Comparison of ENCODE assay signal across 8 cellular contexts in genomic region chr10:72335394-72336258, GRCh38. TPM values are rescaled to one million over a fixed set of nuclear protein-coding genes. Genes with fewer than 3 reads are reported as not detected.
DNase-seq lines count a peak whose midpoint lies in the region; ATAC-seq and TF ChIP-seq lines count a peak whose summit lies in the region.

No MANE protein-coding gene starts in this region.

- peak overlapping the region; percentile 39; the same call in 1 of the 2 replicates for H3K4me2 ChIP-seq in OCI-LY1 (ENCODE audit: low read length)

- intact Hi-C loops in MCF 10A (cut with micrococcal nuclease): loop anchor here (1.0 to 5.0 kb wide), 5 partner anchors 15 to 438 kb away; no protein-coding TSS in a partner anchor
- intact Hi-C loops in aorta (cut with DNase I): loop anchor here (2.0 to 10.0 kb wide), 7 partner anchors 118 to 1021 kb away; partner anchors contain the start of genes ANAPC16 (in 2 of the 2), ASCC1 (in 2 of the 2) and SLC29A3 (in 1 of the 2)

- H3K27ac ChIP-seq in OCI-LY1 (ENCODE audit: low read depth, low read length, poor library complexity, severe bottlenecking) (peak overlapping the region; percentile 99), aorta (ENCODE audit: low read depth in 1 of 2, low read length in 2 of 2) (no peak overlapping the region)

- H3K4me3 Mint-ChIP-seq in MCF 10A (ENCODE audit: unreplicated experiment) (peak overlapping the region; percentile 72), mesothelial cell of epicardium (no peak overlapping the region)

- peak overlapping the region; percentile 28; the same call in 1 of the 2 replicates for H3K9ac ChIP-seq in OCI-LY1 (ENCODE audit: low read length)

- H3F3A ChIP-seq in OCI-LY1 (ENCODE audit: insufficient read depth, low read length): 0 out of 2 replicates have a peak, but pooled peaks cover 4% of the 10 kb centered on the region

- H3K27me3 Mint-ChIP-seq in MCF 10A (ENCODE audit: insufficient read depth, unreplicated experiment): no peaks in the 10 kb centered on the region
- H3K27me3 Mint-ChIP-seq in mesothelial cell of epicardium (ENCODE audit: low read depth): no peaks in the 10 kb centered on the region

- no peaks in the 10 kb centered on the region for H3K27me3 ChIP-seq in OCI-LY1 (ENCODE audit: insufficient read depth, low read length)
- H3K27me3 ChIP-seq in aorta (ENCODE audit: control insufficient read depth in 1 of 2, insufficient read depth in 2 of 2, low read length in 1 of 2): no peaks in the 10 kb centered on the region

- peak; percentile 90 for DNase-seq in MCF 10A (ENCODE audit: unreplicated experiment)
- no peak for DNase-seq in mesothelial cell of epicardium (ENCODE audit: low spot score in 2 of 2, unreplicated experiment in 2 of 2)
- DNase-seq in aorta: peak; percentile 76 to 85
- no peak for DNase-seq in COLO829 (ENCODE audit: low spot score)
- DNase-seq in NCI-H524 treated with DMSO at 0.1 percent for 48 hours (lab: John Stamatoyannopoulos, UW): no peak

- CTCF ChIA-PET in MCF 10A (lab: Yijun Ruan, JAX): interaction anchor here (0.6 to 7.3 kb wide), 15 partner anchors 10 to 492 kb away, joined by 3 to 68 read pairs (median 4); partner anchors contain the start of gene DDIT4

- 71 to 75% methylated on average over 20 of the region's 20 CpGs for WGBS in aorta, 2 donors

- peaks cover 49% of the 10 kb centered on the region for H3K36me3 Mint-ChIP-seq in MCF 10A (ENCODE audit: insufficient read depth, unreplicated experiment)
- peaks cover 10% of the 10 kb centered on the region for H3K36me3 Mint-ChIP-seq in mesothelial cell of epicardium

- peaks cover 26% of the 10 kb centered on the region; the same call in 1 of the 2 replicates for H3K36me3 ChIP-seq in OCI-LY1 (ENCODE audit: insufficient read depth, low read length)
- H3K36me3 ChIP-seq in aorta (ENCODE audit: control insufficient read depth in 1 of 2, insufficient read depth in 2 of 2, low read length in 1 of 2): peaks cover 0 to 2% of the 10 kb centered on the region in 2 donors

- H3K27ac Mint-ChIP-seq in MCF 10A (ENCODE audit: low read depth, unreplicated experiment) (peak overlapping the region; percentile 79), mesothelial cell of epicardium (peak overlapping the region; percentile 16)

- H3K4me1 Mint-ChIP-seq in MCF 10A (ENCODE audit: insufficient read depth, unreplicated experiment) (peaks cover 45% of the 10 kb centered on the region), mesothelial cell of epicardium (peaks cover 45% of the 10 kb centered on the region)

- peak; percentile 38 for ATAC-seq in GM18517 (IDR thresholded peaks at IDR 0.05; ENCODE audit: unreplicated experiment)
- peak; percentile 17 for ATAC-seq in HG02623 (IDR thresholded peaks at IDR 0.05; ENCODE audit: unreplicated experiment)
- ATAC-seq in aorta (ENCODE audit: low FRiP score): peak; percentile 41

- H2AFZ ChIP-seq in OCI-LY1 (ENCODE audit: low read length): no peak overlapping the region

- H3K4me1 ChIP-seq in OCI-LY1 (ENCODE audit: insufficient read depth, low read length, severe bottlenecking) (peaks cover 53% of the 10 kb centered on the region), aorta (ENCODE audit: control insufficient read depth in 1 of 2, insufficient read depth in 2 of 2, low read length in 2 of 2) (no peaks in the 10 kb centered on the region)

- TF ChIP-seq CTCF in OCI-LY1 (IDR thresholded peaks at IDR 0.05; ENCODE audit: low read length): peak; percentile 21; the same call in 1 of the 2 replicates
- TF ChIP-seq CTCF in MCF 10A (IDR thresholded peaks at IDR 0.05; ENCODE audit: unreplicated experiment): no peak
- no peak for TF ChIP-seq CTCF in mesothelial cell of epicardium (IDR thresholded peaks at IDR 0.05; ENCODE audit: unreplicated experiment)

- H3K9me3 Mint-ChIP-seq in MCF 10A (ENCODE audit: unreplicated experiment): no peaks in the 10 kb centered on the region
- no peaks in the 10 kb centered on the region for H3K9me3 Mint-ChIP-seq in mesothelial cell of epicardium

- BruUV-seq in MCF 10A (replicated peaks; lab: Mats Ljungman, UMichigan): TSS peak; percentile 28

- H3K9me3 ChIP-seq in OCI-LY1 (ENCODE audit: low read length): no peaks in the 10 kb centered on the region
- H3K9me3 ChIP-seq in aorta (ENCODE audit: control insufficient read depth, low read length): no peaks in the 10 kb centered on the region

- H3K9me2 ChIP-seq in OCI-LY1 (ENCODE audit: low read depth, low read length): no peaks in the 10 kb centered on the region

- POLR2A ChIA-PET in MCF 10A (lab: Yijun Ruan, JAX): interaction anchor here (0.6 to 12.8 kb wide), 28 partner anchors 14 to 369 kb away, joined by 3 to 399 read pairs (median 5); partner anchors contain the start of genes ANAPC16, ASCC1 and DDIT4

- H3K79me2 ChIP-seq in OCI-LY1 (ENCODE audit: insufficient read depth, low read length): no peaks in the 10 kb centered on the region

- H4K20me1 ChIP-seq in OCI-LY1 (ENCODE audit: insufficient read depth, low read length): no peaks in the 10 kb centered on the region

- H3K4me3 ChIP-seq in OCI-LY1 (ENCODE audit: low read depth, low read length, poor library complexity, severe bottlenecking) (no peak overlapping the region), aorta (ENCODE audit: low read length in 2 of 2) (no peak overlapping the region)

RNA-seq across cellular contexts. Expression of gene DNAJB12, which starts 19.1 kb away (rescaled TPM):
- total RNA-seq in MCF 10A (2022) (64.7 and 68.1 TPM in 2 replicates), mesothelial cell of epicardium (31.4 to 35.3 TPM (median 32.1 TPM) in 3 replicates), aorta (10 to 100 TPM; 33.1 to 34.7 TPM)
- polyA plus RNA-seq in aorta: 10 to 100 TPM; 12.0 to 30.3 TPM

Comparison
In these comparisons a context has a peak if more than half of its experiments do, and no peak if none do; other contexts are left out.
1. DNase-seq: peak in MCF 10A (single experiment) and aorta (2 of 2); none in mesothelial cell of epicardium (0 of 2), COLO829 (single experiment) and NCI-H524 treated with DMSO at 0.1 percent for 48 hours (single experiment).
2. Peak in every context shown above with its lines, with median percentiles within 50 percentile points of each other: ATAC-seq.